In the genomic region with DNA sequence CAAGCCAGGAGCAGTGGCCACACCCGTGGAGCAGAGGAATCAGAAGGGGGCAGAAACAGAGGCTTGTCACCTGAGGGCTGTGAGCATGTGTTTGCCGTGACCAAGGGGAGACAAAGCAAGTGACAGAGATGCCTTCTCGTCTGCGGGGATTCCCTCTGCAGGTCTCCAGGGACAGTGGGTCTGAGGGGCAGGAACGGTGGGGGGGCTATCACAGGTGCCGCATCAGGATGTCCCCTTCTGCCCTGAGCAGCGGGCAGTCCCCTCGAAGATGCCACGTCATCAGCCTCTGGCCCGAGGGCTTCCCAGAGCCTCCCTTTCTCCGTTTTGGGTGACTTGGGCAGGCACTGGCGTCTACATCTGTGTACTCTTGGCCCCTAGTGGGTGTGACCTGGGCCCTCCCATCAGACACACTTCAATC, we compare ENCODE assay signal across 17 cellular contexts.
DNase-seq lines count a peak whose midpoint lies in the region; ATAC-seq, FAIRE-seq and TF ChIP-seq lines count a peak whose summit lies in the region.
"Had no signal": no experiment of that assay in that cellular context is flagged by ENCODE, and none has a peak within 500 bp of the region (broad histone marks: within the 10 kb centered on the region; RNA-seq: fewer than 3 reads in every experiment).

No MANE protein-coding gene starts in this region.

- RAD21 ChIA-PET in HCT116 (lab: Charles Lee; ENCODE audit: low non-redundant PET in 1 of 2, low total read pairs in 2 of 2, uncharacterized antibody in 2 of 2, unreplicated experiment in 2 of 2), result no interaction called here

- H4K20me1 ChIP-seq in HepG2 (ENCODE audit: insufficient read depth, low read length) (no peaks in the 10 kb centered on the region), HCT116 (ENCODE audit: insufficient read depth) (no peaks in the 10 kb centered on the region)

- WGBS in HepG2 (ENCODE audit: low lambda C conversion rate), result 28% methylated on average over 12 of the region's 12 CpGs
- WGBS in right lobe of liver (ENCODE audit: insufficient coverage, low coverage, low lambda C conversion rate, missing lambda C conversion rate), result 61% methylated on average over 3 of the region's 12 CpGs

- BruUV-seq in HepG2 (replicated peaks; lab: Mats Ljungman, UMichigan) (no TSS peak), HCT116 (replicated peaks; lab: Mats Ljungman, UMichigan) (no TSS peak)

- H3K4me2 ChIP-seq in HepG2 (ENCODE audit: low read depth, low read length) (no peak overlapping the region), HCT116 (ENCODE audit: low read length) (peak overlapping the region; percentile 41)

- TF ChIP-seq POLR2A in HepG2 (IDR thresholded peaks at IDR 0.05; ENCODE audit: insufficient read depth in 1 of 2, low read depth in 2 of 2, low read length in 2 of 2), result no peak
- TF ChIP-seq POLR2A in right lobe of liver (IDR thresholded peaks at IDR 0.05), result no peak
- no peak for TF ChIP-seq POLR2A in HCT116 (IDR thresholded peaks at IDR 0.05; ENCODE audit: borderline replicate concordance, extremely low read depth, insufficient read depth, insufficient read length)

- H3K9me3 ChIP-seq in HepG2 (ENCODE audit: low read length), result no peaks in the 10 kb centered on the region
- no peaks in the 10 kb centered on the region for H3K9me3 ChIP-seq in right lobe of liver
- H3K9me3 ChIP-seq in HCT116 (ENCODE audit: control insufficient read depth in 1 of 2, insufficient read depth in 1 of 2, low read depth in 1 of 2, low read length in 2 of 2), result no peaks in the 10 kb centered on the region
- no peaks in the 10 kb centered on the region for H3K9me3 ChIP-seq in RWPE2 (ENCODE audit: severe bottlenecking)
- H3K9me3 ChIP-seq: stomach had no signal

- intact Hi-C loops in HepG2 (cut with micrococcal nuclease; ENCODE audit: unreplicated experiment) (no loop called here), right lobe of liver (cut with DNase I) (no loop called here), HCT116 (cut with micrococcal nuclease) (no loop called here)

- ATAC-seq in HepG2, result no peak
- no peak for ATAC-seq in right lobe of liver
- no peak for ATAC-seq in HCT116
- ATAC-seq in RWPE2 (ENCODE audit: low read depth), result no peak
- no peak for ATAC-seq in HG02852 (IDR thresholded peaks at IDR 0.05; ENCODE audit: unreplicated experiment)
- no peak for ATAC-seq in HG03175 (IDR thresholded peaks at IDR 0.05; ENCODE audit: unreplicated experiment)
- ATAC-seq in GM18858 (IDR thresholded peaks at IDR 0.05; ENCODE audit: unreplicated experiment), result no peak

- no peaks in the 10 kb centered on the region for H3K9me2 ChIP-seq in HCT116 (ENCODE audit: insufficient read depth)

- TF ChIP-seq EP300 in HepG2 (IDR thresholded peaks at IDR 0.05; ENCODE audit: low read depth in 2 of 2, low read length in 2 of 2), result no peak
- no peak for TF ChIP-seq EP300 in HepG2 (CRISPR knock-in tag; IDR thresholded peaks at IDR 0.05; ENCODE audit: borderline replicate concordance)

- DNase-seq in HepG2 (ENCODE audit: low spot score), result no peak
- no peak for DNase-seq in right lobe of liver
- DNase-seq in HCT116 (ENCODE audit: low read depth, low spot score), result no peak
- DNase-seq in RWPE2 (ENCODE audit: low spot score), result peak; percentile 70
- no peak for DNase-seq in inferior parietal cortex (ENCODE audit: extremely low spot score)
- DNase-seq: activated CD4-positive, alpha-beta T cell treated with anti-CD3 and anti-CD28 coated beads, Interleukin-2, amount 50 U/mL, for 1 hour; activated T-cell treated with anti-CD3 and anti-CD28 coated beads, Interleukin-2, amount 50 U/mL, for 1 hour; effector CD4-positive, alpha-beta T cell; MM.1S; NCI-H2081 treated with DMSO at 0.1 percent for 48 hours; NCI-H526; nephron progenitor cell; stomach had no signal

- H3K79me2 ChIP-seq in HepG2 (ENCODE audit: insufficient read depth, low read length), result no peaks in the 10 kb centered on the region
- H3K79me2 ChIP-seq in HCT116 (ENCODE audit: insufficient read depth, low read length), result no peaks in the 10 kb centered on the region

- FAIRE-seq in HepG2 (lab: Jason Lieb, UNC), result no peak
- FAIRE-seq: urothelium cell line had no signal

- H3K9ac ChIP-seq in HepG2 (ENCODE audit: insufficient read depth, low read depth, low read length) (no peak overlapping the region), HCT116 (ENCODE audit: low read length) (no peak overlapping the region)

- H3K36me3 ChIP-seq in HepG2 (replicated peaks in 1 of 2; ENCODE audit: control insufficient read depth in 1 of 2, insufficient read depth in 2 of 2, low read length in 2 of 2), result no peaks in the 10 kb centered on the region
- H3K36me3 ChIP-seq in right lobe of liver, result no peaks in the 10 kb centered on the region
- no peaks in the 10 kb centered on the region for H3K36me3 ChIP-seq in HCT116 (ENCODE audit: control insufficient read depth in 1 of 2, insufficient read depth in 2 of 2, low read length in 2 of 2)
- no peaks in the 10 kb centered on the region for H3K36me3 ChIP-seq in RWPE2 (ENCODE audit: low read depth)
- H3K36me3 ChIP-seq: stomach had no signal

- no peak overlapping the region for H3K4me3 ChIP-seq in HepG2 (replicated peaks in 1 of 3; ENCODE audit: insufficient read depth in 1 of 3, low read depth in 2 of 3, low read length in 3 of 3)
- H3K4me3 ChIP-seq in right lobe of liver, result no peak overlapping the region
- no peak overlapping the region for H3K4me3 ChIP-seq in HCT116 (replicated peaks in 1 of 2; ENCODE audit: low read depth in 1 of 2, low read length in 2 of 2)
- H3K4me3 ChIP-seq in RWPE2 (ENCODE audit: severe bottlenecking), result no peak overlapping the region
- H3K4me3 ChIP-seq: stomach had no signal

- H3K4me1 ChIP-seq in HepG2 (ENCODE audit: insufficient read depth, low read length) (peaks cover 39% of the 10 kb centered on the region), right lobe of liver (no peaks in the 10 kb centered on the region), HCT116 (ENCODE audit: control insufficient read depth in 1 of 2, insufficient read depth in 2 of 2, low read length in 2 of 2) (peaks cover 0 to 14% of the 10 kb centered on the region in 2 experiments; a peak in 2 of 4 replicates), RWPE2 (ENCODE audit: insufficient read depth, poor library complexity, severe bottlenecking) (no peaks in the 10 kb centered on the region)
- H3K4me1 ChIP-seq: stomach had no signal

- H3K27ac ChIP-seq in HepG2 (ENCODE audit: extremely low read length, insufficient read depth, low read length) (no peak overlapping the region), right lobe of liver (no peak overlapping the region), HCT116 (ENCODE audit: low read depth, low read length) (no peak overlapping the region), RWPE2 (ENCODE audit: poor library complexity, severe bottlenecking) (no peak overlapping the region)
- H3K27ac ChIP-seq: stomach had no signal

- H3K27me3 ChIP-seq in HepG2 (ENCODE audit: control insufficient read depth in 1 of 2, insufficient read depth in 2 of 2, low read length in 2 of 2) (peaks cover 6 to 44% of the 10 kb centered on the region in 2 experiments; a peak in 3 of 5 replicates), right lobe of liver (no peaks in the 10 kb centered on the region), HCT116 (ENCODE audit: insufficient read depth, low read length) (peaks cover 4% of the 10 kb centered on the region; the same call in 1 of the 2 replicates), RWPE2 (ENCODE audit: insufficient read depth, poor library complexity, severe bottlenecking) (peaks cover 13% of the 10 kb centered on the region)

- CTCF ChIA-PET in HepG2 (lab: Yijun Ruan, JAX; ENCODE audit: low intra/inter-chr PET ratio, low total read pairs), result no interaction called here
- CTCF ChIA-PET in HCT116 (lab: Charles Lee), result no interaction called here

- TF ChIP-seq CTCF in HepG2 (CRISPR knock-in tag; IDR thresholded peaks at IDR 0.05), result no peak
- TF ChIP-seq CTCF in right lobe of liver (IDR thresholded peaks at IDR 0.05), result no peak
- TF ChIP-seq CTCF in HCT116 (IDR thresholded peaks at IDR 0.05 in 2 of 3, conservative IDR thresholded peaks at IDR 0.05 in 1 of 3; ENCODE audit: borderline replicate concordance in 1 of 3, insufficient read depth in 1 of 3, low read depth in 2 of 3, low read length in 2 of 3), result no peak
- no peak for TF ChIP-seq CTCF in RWPE2 (IDR thresholded peaks at IDR 0.05; ENCODE audit: poor library complexity, severe bottlenecking)

- in situ Hi-C loops in HepG2 (cut with HindIII; ENCODE audit: extremely low pct_ligation_motif_present, low pct_unique_long_range_greater_than_20kb), result no loop called here

- H2AFZ ChIP-seq in HepG2 (ENCODE audit: low read length) (no peak overlapping the region), HCT116 (ENCODE audit: low read depth, low read length, poor library complexity, severe bottlenecking) (no peak overlapping the region)

- POLR2A ChIA-PET in HepG2 (lab: Yijun Ruan, JAX) (no interaction called here), HCT116 (lab: Charles Lee) (no interaction called here)

- TF ChIP-seq RAD21 in HepG2 (CRISPR knock-in tag; IDR thresholded peaks at IDR 0.05) (no peak), HCT116 (IDR thresholded peaks at IDR 0.05; ENCODE audit: low read depth) (no peak)

TF ChIP-seq in HepG2, 621 proteins besides CTCF, POLR2A, EP300 and RAD21:
- no peak for TF ChIP-seq ZNF660 (CRISPR knock-in tag; IDR thresholded peaks at IDR 0.05; ENCODE audit: borderline replicate concordance, low read depth)
- TF ChIP-seq CREB1 (IDR thresholded peaks at IDR 0.05), result peak; percentile 68
- no peak for TF ChIP-seq CREB1 (CRISPR knock-in tag; IDR thresholded peaks at IDR 0.05)
- TF ChIP-seq SOX5 (CRISPR knock-in tag; IDR thresholded peaks at IDR 0.05; ENCODE audit: borderline replicate concordance), result no peak

TF ChIP-seq in HCT116, 20 proteins besides CTCF, POLR2A, EP300 and RAD21:
- TF ChIP-seq YY1 (IDR thresholded peaks at IDR 0.05; ENCODE audit: extremely low read depth, insufficient replicate concordance, low read depth, low read length), result no peak
- TF ChIP-seq POLR2AphosphoS5 (IDR thresholded peaks at IDR 0.05; ENCODE audit: low read depth, low read length), result no peak
- TF ChIP-seq CEBPB (IDR thresholded peaks at IDR 0.05; ENCODE audit: low read depth), result no peak
- TF ChIP-seq TCF7L2 (IDR thresholded peaks at IDR 0.05; ENCODE audit: borderline replicate concordance, extremely low read depth, insufficient read depth, insufficient read length), result no peak
- TF ChIP-seq, protein P1, sequence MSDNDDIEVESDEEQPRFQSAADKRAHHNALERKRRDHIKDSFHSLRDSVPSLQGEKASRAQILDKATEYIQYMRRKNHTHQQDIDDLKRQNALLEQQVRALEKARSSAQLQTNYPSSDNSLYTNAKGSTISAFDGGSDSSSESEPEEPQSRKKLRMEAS (IDR thresholded peaks at IDR 0.05), result no peak
- TF ChIP-seq EZH2phosphoT487 (IDR thresholded peaks at IDR 0.05; ENCODE audit: borderline replicate concordance), result no peak
